Comparison of ENCODE assay signal across 18 cellular contexts in the genomic region with DNA sequence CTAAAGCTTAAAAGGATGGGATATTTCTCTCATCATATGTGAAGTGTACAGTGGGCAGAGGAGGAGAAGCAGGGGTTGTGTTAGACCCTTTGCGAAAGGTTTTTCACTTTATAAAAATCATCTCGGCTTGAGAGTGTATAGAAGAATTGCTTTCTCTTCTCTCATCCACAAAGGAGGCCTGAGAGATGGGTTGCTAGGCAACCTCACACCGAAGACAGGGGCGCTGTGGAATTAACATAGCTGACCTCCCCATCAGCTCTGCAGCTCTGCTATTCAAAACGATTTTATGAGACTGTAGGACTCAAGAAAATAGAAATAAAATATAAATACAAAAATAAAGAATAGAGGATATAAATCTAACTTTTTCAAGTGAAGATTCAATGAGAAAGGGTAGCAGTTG.
A peak's percentile ranks its signal among the peaks of the same experiment; 100 is the strongest.
DNase-seq lines count a peak whose midpoint lies in the region; ATAC-seq, FAIRE-seq and TF ChIP-seq lines count a peak whose summit lies in the region.
"Had no signal": no experiment of that assay in that cellular context is flagged by ENCODE, and none has a peak within 500 bp of the region (broad histone marks: within the 10 kb centered on the region; RNA-seq: fewer than 3 reads in every experiment).

No MANE protein-coding gene starts in this region.

- no peak for FAIRE-seq in K562 (lab: Jason Lieb, UNC)

- H3K4me3 Mint-ChIP-seq in GM23338, result no peak overlapping the region
- H3K4me3 Mint-ChIP-seq: activated CD8-positive, alpha-beta T cell treated with anti-CD3 and anti-CD28 coated beads, Interleukin-2, amount 10 ng/mL, durations not matched to agents 7 days and 5 days; activated naive CD8-positive, alpha-beta T cell treated with anti-CD3 and anti-CD28 coated beads for 36 hours had no signal

- H2AFZ ChIP-seq in GM23338, result no peak overlapping the region
- H2AFZ ChIP-seq in K562 (ENCODE audit: low read depth, low read length), result no peak overlapping the region
- no peak overlapping the region for H2AFZ ChIP-seq in neural cell (ENCODE audit: low read depth, low read length)
- no peak overlapping the region for H2AFZ ChIP-seq in mammary epithelial cell (ENCODE audit: low read depth, low read length)
- H2AFZ ChIP-seq: hepatocyte had no signal

- H3K27me3 Mint-ChIP-seq in GM23338 (ENCODE audit: insufficient read depth, low read depth, poor library complexity), result peaks cover 2% of the 10 kb centered on the region
- H3K27me3 Mint-ChIP-seq: activated naive CD8-positive, alpha-beta T cell treated with anti-CD3 and anti-CD28 coated beads for 36 hours had no signal

- no peaks in the 10 kb centered on the region for H3K9me2 ChIP-seq in GM23338 (ENCODE audit: insufficient read depth)
- no peaks in the 10 kb centered on the region for H3K9me2 ChIP-seq in neural cell (ENCODE audit: insufficient read depth, low read length)

- CTCF ChIA-PET in K562 (lab: Yijun Ruan, JAX; ENCODE audit: low intra/inter-chr PET ratio) (no interaction called here), mammary epithelial cell (lab: Charles Lee; ENCODE audit: low non-redundant PET) (interaction anchor here (0.6 kb wide), 1 partner anchor 52 kb away, joined by 4 read pairs; no protein-coding TSS in a partner anchor)

- no peak for TF ChIP-seq EP300 in K562 (IDR thresholded peaks at IDR 0.05; ENCODE audit: low read length)
- no peak for TF ChIP-seq EP300 in neural cell (conservative IDR thresholded peaks at IDR 0.05; ENCODE audit: poor library complexity, severe bottlenecking)

- no peaks in the 10 kb centered on the region; the same call in 2 of the 3 replicates for H3K4me1 Mint-ChIP-seq in GM23338

- H3K36me3 ChIP-seq in GM23338 (ENCODE audit: insufficient read depth), result peaks cover 6% of the 10 kb centered on the region; the same call in 1 of the 2 replicates
- no peaks in the 10 kb centered on the region for H3K36me3 ChIP-seq in K562 (ENCODE audit: control insufficient read depth, insufficient read depth, low read length)
- no peaks in the 10 kb centered on the region for H3K36me3 ChIP-seq in neural cell (ENCODE audit: insufficient read depth, low read length)
- no peaks in the 10 kb centered on the region for H3K36me3 ChIP-seq in mammary epithelial cell (ENCODE audit: insufficient read depth, low read length)
- H3K36me3 ChIP-seq: BLaER1, breast epithelium, thoracic aorta had no signal

- POLR2A ChIA-PET in K562 (lab: Yijun Ruan, JAX), result no interaction called here

- peaks cover 27% of the 10 kb centered on the region for H3K36me3 Mint-ChIP-seq in GM23338 (ENCODE audit: low read depth)

- TF ChIP-seq RAD21 in K562 (CRISPR knock-in tag; conservative IDR thresholded peaks at IDR 0.05 in 1 of 2, IDR thresholded peaks at IDR 0.05 in 1 of 2) (no peak), neural cell (conservative IDR thresholded peaks at IDR 0.05) (no peak)

- H3K27ac Mint-ChIP-seq in GM23338, result no peak overlapping the region
- H3K27ac Mint-ChIP-seq: activated CD8-positive, alpha-beta T cell treated with anti-CD3 and anti-CD28 coated beads, Interleukin-2, amount 10 ng/mL, durations not matched to agents 7 days and 5 days; activated naive CD8-positive, alpha-beta T cell treated with anti-CD3 and anti-CD28 coated beads for 36 hours had no signal

- H3K9me1 ChIP-seq in K562 (ENCODE audit: control insufficient read depth, insufficient read depth, low read length), result no peaks in the 10 kb centered on the region

- H3K79me2 ChIP-seq in GM23338 (replicated peaks; ENCODE audit: insufficient read depth) (no peaks in the 10 kb centered on the region), K562 (ENCODE audit: control insufficient read depth, insufficient read depth, low read length) (no peaks in the 10 kb centered on the region), neural cell (replicated peaks; ENCODE audit: insufficient read depth, low read length) (no peaks in the 10 kb centered on the region), mammary epithelial cell (ENCODE audit: insufficient read depth, low read length) (no peaks in the 10 kb centered on the region)
- H3K79me2 ChIP-seq: hepatocyte had no signal

- no peak overlapping the region for H3K4me3 ChIP-seq in GM23338
- no peak overlapping the region for H3K4me3 ChIP-seq in K562
- peak overlapping the region; percentile 60 for H3K4me3 ChIP-seq in neural cell (ENCODE audit: low read length)
- no peak overlapping the region for H3K4me3 ChIP-seq in mammary epithelial cell (replicated peaks in 1 of 3; ENCODE audit: insufficient read depth in 1 of 3, low read depth in 2 of 3, low read length in 3 of 3)
- H3K4me3 ChIP-seq: BLaER1, breast epithelium, hepatocyte, thoracic aorta had no signal

- H3K4me1 ChIP-seq in GM23338 (ENCODE audit: insufficient read depth), result peaks cover 7% of the 10 kb centered on the region; the same call in 1 of the 2 replicates
- H3K4me1 ChIP-seq in K562 (replicated peaks in 1 of 2; ENCODE audit: control insufficient read depth in 2 of 2, insufficient read depth in 2 of 2, low read length in 2 of 2), result no peaks in the 10 kb centered on the region
- no peaks in the 10 kb centered on the region for H3K4me1 ChIP-seq in mammary epithelial cell (ENCODE audit: insufficient read depth, low read length)
- H3K4me1 ChIP-seq: BLaER1, breast epithelium had no signal

- WGBS in K562 (ENCODE audit: insufficient coverage, low coverage, missing lambda C conversion rate), result 52% methylated on average over 5 of the region's 5 CpGs
- WGBS in mammary epithelial cell (ENCODE audit: low coverage, missing lambda C conversion rate), result 73% methylated on average over 5 of the region's 5 CpGs

- intact Hi-C loops in K562 (cut with micrococcal nuclease) (no loop called here), mammary epithelial cell (cut with micrococcal nuclease) (no loop called here)

- H3K27ac ChIP-seq in GM23338 (ENCODE audit: low read depth) (no peak overlapping the region), K562 (ENCODE audit: extremely low read depth, low read depth, low read length) (no peak overlapping the region), neural cell (ENCODE audit: low read length) (peak overlapping the region; percentile 95), mammary epithelial cell (ENCODE audit: insufficient read depth, low read depth, low read length) (no peak overlapping the region)
- H3K27ac ChIP-seq: BLaER1, breast epithelium, hepatocyte, thoracic aorta, VCaP had no signal

- DNase-seq in GM23338 (ENCODE audit: low spot score) (peak; percentile 58), K562 (ENCODE audit: extremely low read depth in 1 of 4, low spot score in 3 of 4) (no peak), mammary epithelial cell (no peak), MV-4-11 (lab: John Stamatoyannopoulos, UW) (no peak)
- DNase-seq: activated CD8-positive, alpha-beta T cell treated with anti-CD3 and anti-CD28 coated beads, Interleukin-2, amount 10 ng/mL, durations not matched to agents 7 days and 5 days; DMS153; GOT3; NCI-H187 treated with DMSO at 0.1 percent for 48 hours; stimulated activated CD4-positive, alpha-beta T cell treated with anti-CD3 and anti-CD28 coated beads, Interleukin-4, amount 100 ng/mL, for 4 hours had no signal

- TF ChIP-seq POLR2A in K562 (conservative IDR thresholded peaks at IDR 0.05), result no peak

- dilution Hi-C loops in mammary epithelial cell (cut with HindIII; ENCODE audit: low sequenced_read_pairs), result no loop called here

- no peak overlapping the region for H3K4me2 ChIP-seq in GM23338
- H3K4me2 ChIP-seq in K562 (ENCODE audit: insufficient read depth, low read length), result no peak overlapping the region
- peak overlapping the region; percentile 93 for H3K4me2 ChIP-seq in neural cell (ENCODE audit: low read length)
- no peak overlapping the region for H3K4me2 ChIP-seq in mammary epithelial cell (ENCODE audit: insufficient read depth, low read depth, low read length)
- H3K4me2 ChIP-seq: BLaER1, hepatocyte had no signal

- H3K9ac ChIP-seq in K562 (ENCODE audit: insufficient read depth in 1 of 2, low read depth in 2 of 2, low read length in 2 of 2), result no peak overlapping the region
- H3K9ac ChIP-seq in neural cell (ENCODE audit: low read length), result peak overlapping the region; percentile 68
- no peak overlapping the region for H3K9ac ChIP-seq in mammary epithelial cell (ENCODE audit: insufficient read depth, low read length)
- H3K9ac ChIP-seq: BLaER1 had no signal

- ATAC-seq in GM19372 (IDR thresholded peaks at IDR 0.05; ENCODE audit: low read depth, unreplicated experiment) (peak; percentile 18), GM23338 (peak; percentile 69), K562 (no peak), HG03025 (IDR thresholded peaks at IDR 0.05; ENCODE audit: low FRiP score, unreplicated experiment) (no peak)
- ATAC-seq: activated CD8-positive, alpha-beta T cell treated with anti-CD3 and anti-CD28 coated beads, Interleukin-2, amount 10 ng/mL, durations not matched to agents 7 days and 5 days had no signal

- H3F3A ChIP-seq in GM23338 (replicated peaks; ENCODE audit: low read depth) (0 out of 2 replicates have a peak, but pooled peaks cover 4% of the 10 kb centered on the region), neural cell (ENCODE audit: insufficient read depth, low read length, poor library complexity, severe bottlenecking) (peaks cover 20% of the 10 kb centered on the region)

- no peaks in the 10 kb centered on the region for H3K9me3 ChIP-seq in K562 (replicated peaks; ENCODE audit: control insufficient read depth, insufficient read depth, low read depth, low read length)
- H3K9me3 ChIP-seq in neural cell (ENCODE audit: low read length), result no peaks in the 10 kb centered on the region
- no peaks in the 10 kb centered on the region for H3K9me3 ChIP-seq in mammary epithelial cell (replicated peaks; ENCODE audit: insufficient read depth, low read length)
- H3K9me3 ChIP-seq: thoracic aorta had no signal

- H4K20me1 ChIP-seq in GM23338 (replicated peaks; ENCODE audit: insufficient read depth) (no peaks in the 10 kb centered on the region), K562 (replicated peaks; ENCODE audit: control insufficient read depth, insufficient read depth, low read length) (no peaks in the 10 kb centered on the region), neural cell (ENCODE audit: insufficient read depth) (no peaks in the 10 kb centered on the region), mammary epithelial cell (ENCODE audit: insufficient read depth, low read length) (no peaks in the 10 kb centered on the region)
- H4K20me1 ChIP-seq: BLaER1 had no signal

- H3K9me3 Mint-ChIP-seq in GM23338, result peaks cover 25% of the 10 kb centered on the region

- in situ Hi-C loops in K562 (cut with MboI) (no loop called here), mammary epithelial cell (cut with MboI; ENCODE audit: low sequenced_read_pairs in 2 of 2) (loop anchor here (25.0 kb wide), 1 partner anchor 452 kb away; no protein-coding TSS in a partner anchor)

- BruUV-seq in K562 (replicated peaks; lab: Mats Ljungman, UMichigan) (no TSS peak), mammary epithelial cell (replicated peaks; lab: Mats Ljungman, UMichigan) (no TSS peak)

- H3K27me3 ChIP-seq in GM23338 (ENCODE audit: insufficient read depth) (no peaks in the 10 kb centered on the region), K562 (ENCODE audit: control insufficient read depth in 2 of 2, insufficient read depth in 2 of 2, low read length in 2 of 2) (no peaks in the 10 kb centered on the region), neural cell (ENCODE audit: insufficient read depth, low read depth, low read length) (no peaks in the 10 kb centered on the region), mammary epithelial cell (ENCODE audit: insufficient read depth, low read length) (no peaks in the 10 kb centered on the region)
- H3K27me3 ChIP-seq: BLaER1, breast epithelium, hepatocyte had no signal

- TF ChIP-seq CTCF in GM23338 (conservative IDR thresholded peaks at IDR 0.05; ENCODE audit: low read depth in 2 of 2) (no peak), K562 (IDR thresholded peaks at IDR 0.05 in 2 of 3, conservative IDR thresholded peaks at IDR 0.05 in 1 of 3; ENCODE audit: insufficient read depth in 2 of 3, low read depth in 1 of 3, low read length in 3 of 3) (no peak), neural cell (IDR thresholded peaks at IDR 0.05; ENCODE audit: poor library complexity, severe bottlenecking) (no peak), mammary epithelial cell (conservative IDR thresholded peaks at IDR 0.05 in 1 of 2, IDR thresholded peaks at IDR 0.05 in 1 of 2; ENCODE audit: extremely low read depth in 1 of 2, insufficient read depth in 1 of 2, low read depth in 1 of 2, low read length in 2 of 2) (no peak)

Comparison
In these comparisons a context has a peak if more than half of its experiments do, and no peak if none do; other contexts are left out.
1. ATAC-seq: peak in GM19372 (single experiment) and GM23338 (single experiment); none in K562 (single experiment) and HG03025 (single experiment).